ENCODE assay signal across 8 cellular contexts in genomic region chr6:26103770-26104456, GRCh38. TPM values are rescaled to one million over a fixed set of nuclear protein-coding genes. Genes with fewer than 3 reads are reported as not detected.
A peak's percentile ranks its signal among the peaks of the same experiment; 100 is the strongest.
DNase-seq lines count a peak whose midpoint lies in the region; ATAC-seq, FAIRE-seq and TF ChIP-seq lines count a peak whose summit lies in the region.

No MANE protein-coding gene starts in this region.

- H3K4me3 ChIP-seq in astrocyte (ENCODE audit: insufficient read depth, low read depth, low read length) = peak overlapping the region; percentile 67

- H3K4me3 Mint-ChIP-seq in astrocyte (ENCODE audit: unreplicated experiment) = peak overlapping the region; percentile 85

- H3K9ac ChIP-seq in astrocyte (ENCODE audit: low read length) = peak overlapping the region; percentile 78

- no peaks in the 10 kb centered on the region for H3K27me3 Mint-ChIP-seq in astrocyte (ENCODE audit: low read depth, unreplicated experiment)

- H3K4me2 ChIP-seq in astrocyte (ENCODE audit: low read length) = peak overlapping the region; percentile 90

- peak; percentile 99 for TF ChIP-seq POLR2A in GM12891 (IDR thresholded peaks at IDR 0.05; ENCODE audit: low read depth, low read length)

- no peaks in the 10 kb centered on the region for H3K36me3 ChIP-seq in astrocyte (ENCODE audit: insufficient read depth, low read length)

- H3K27ac ChIP-seq in astrocyte (ENCODE audit: low read depth, low read length) = peak overlapping the region; percentile 87

- H3K27ac Mint-ChIP-seq in astrocyte (ENCODE audit: unreplicated experiment) = peak overlapping the region; percentile 93

- H3K9me3 Mint-ChIP-seq in astrocyte (ENCODE audit: unreplicated experiment) = peaks cover 7% of the 10 kb centered on the region

- peak; percentile 90 for FAIRE-seq in GM12891 (lab: Jason Lieb, UNC)
- no peak for FAIRE-seq in astrocyte (lab: Jason Lieb, UNC)

- H3K4me1 ChIP-seq in astrocyte (ENCODE audit: insufficient read depth, low read length) = peaks cover 13% of the 10 kb centered on the region

- H3K79me2 ChIP-seq in astrocyte (ENCODE audit: insufficient read depth, low read length) = no peaks in the 10 kb centered on the region

- H3K9me3 ChIP-seq in astrocyte (ENCODE audit: insufficient read depth, low read depth, low read length) = no peaks in the 10 kb centered on the region

- H3K4me1 Mint-ChIP-seq in astrocyte (ENCODE audit: low read depth, unreplicated experiment) = peaks cover 24% of the 10 kb centered on the region

- H3K36me3 Mint-ChIP-seq in astrocyte (ENCODE audit: low read depth, unreplicated experiment) = peaks cover 4% of the 10 kb centered on the region

- ATAC-seq in HG02840 (IDR thresholded peaks at IDR 0.05; ENCODE audit: low FRiP score, unreplicated experiment) = peak; percentile 94

- DNase-seq in GM12891 (ENCODE audit: insufficient read length, low spot score) (peak; percentile 25), NCI-H187 (lab: John Stamatoyannopoulos, UW) (peak; percentile 77 to 95), T-helper 22 cell (ENCODE audit: low read depth) (peak; percentile 76), astrocyte (ENCODE audit: low read depth) (peak; percentile 92), hepatic stellate cell (ENCODE audit: low spot score) (peak; percentile 70), renal cortical epithelial cell (ENCODE audit: low read depth) (peak; percentile 97), NCI-H1105 (lab: John Stamatoyannopoulos, UW) (no peak)

- no peaks in the 10 kb centered on the region for H3K27me3 ChIP-seq in astrocyte (ENCODE audit: insufficient read depth, low read length)

- H4K20me1 ChIP-seq in astrocyte (ENCODE audit: insufficient read depth, low read length) = no peaks in the 10 kb centered on the region

- peak overlapping the region; percentile 77 for H2AFZ ChIP-seq in astrocyte (ENCODE audit: low read depth, low read length)

- peak; percentile 45 for TF ChIP-seq CTCF in astrocyte (IDR thresholded peaks at IDR 0.05; ENCODE audit: insufficient read depth, low read depth, low read length)

TF ChIP-seq in GM12891, 5 proteins besides CTCF, POLR2A, EP300 and RAD21:
- TF ChIP-seq SPI1 (IDR thresholded peaks at IDR 0.05; ENCODE audit: low read depth, low read length) (no peak), POLR2AphosphoS5 (IDR thresholded peaks at IDR 0.05; ENCODE audit: low read depth, low read length) (peak; percentile 99), TAF1 (IDR thresholded peaks at IDR 0.05; ENCODE audit: low read depth, low read length) (peak; percentile 71), POU2F2 (IDR thresholded peaks at IDR 0.05; ENCODE audit: low read depth, low read length) (peak; percentile 96), PAX5 (IDR thresholded peaks at IDR 0.05; ENCODE audit: insufficient read depth, low read length, severe bottlenecking) (peak; percentile 8)

RNA-seq across cellular contexts. Expression of gene HFE, which starts 16.7 kb away (rescaled TPM):
- polyA plus RNA-seq in GM12891 (2012; ENCODE audit: low read depth, missing spikeins) = 0.98 TPM
- total RNA-seq in astrocyte (5.7 and 7.7 TPM in 2 replicates), renal cortical epithelial cell (7.6 and 14.7 TPM in 2 replicates)
